Comparison of ENCODE assay signal across 14 cellular contexts in the genomic region with DNA sequence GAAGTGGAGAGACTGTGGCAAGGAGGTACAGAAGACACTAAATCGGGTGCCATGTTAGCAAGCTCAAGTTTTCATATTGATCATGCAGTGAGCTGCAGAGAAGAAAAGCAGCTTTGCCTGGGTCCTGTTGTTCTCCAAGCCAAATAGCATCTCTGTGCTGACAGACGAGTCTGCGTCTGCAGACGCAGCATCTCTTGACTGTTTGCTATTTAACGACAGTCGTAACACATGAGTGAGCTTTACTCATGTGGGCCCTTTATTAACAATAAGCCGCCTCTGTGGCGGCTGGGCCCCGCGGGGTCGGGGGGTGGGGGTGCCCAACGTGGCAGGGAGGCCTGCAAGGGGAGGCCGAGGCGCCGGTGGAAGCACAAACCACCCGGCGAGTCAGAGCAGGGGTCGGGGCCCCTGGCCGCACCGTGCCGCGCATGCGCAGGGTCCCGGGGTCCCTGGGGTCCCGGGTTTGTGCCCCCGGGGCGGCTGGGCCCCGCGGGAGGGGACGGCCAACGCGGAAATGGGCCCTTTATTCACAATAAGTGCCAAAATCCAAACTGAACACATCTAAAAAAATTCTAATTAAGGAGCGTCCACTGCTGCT.
A peak's percentile ranks its signal among the peaks of the same experiment; 100 is the strongest.
DNase-seq lines count a peak whose midpoint lies in the region; ATAC-seq and TF ChIP-seq lines count a peak whose summit lies in the region.
"Had no signal": no experiment of that assay in that cellular context is flagged by ENCODE, and none has a peak within 500 bp of the region (broad histone marks: within the 10 kb centered on the region; RNA-seq: fewer than 3 reads in every experiment).

No MANE protein-coding gene starts in this region.

- no peaks in the 10 kb centered on the region for H3K79me2 ChIP-seq in neural progenitor cell (ENCODE audit: low read depth)

- H3K4me3 Mint-ChIP-seq in stimulated activated naive CD8-positive, alpha-beta T cell treated with anti-CD3 and anti-CD28 coated beads, Interleukin-15, amount 100 ng/mL, for 72 hours = no peak overlapping the region
- peak overlapping the region in 2 of 5 experiments; percentile 24 to 75 for H3K4me3 Mint-ChIP-seq in brain
- no peak overlapping the region for H3K4me3 Mint-ChIP-seq in neural progenitor cell
- no peak overlapping the region for H3K4me3 Mint-ChIP-seq in activated T-helper 2 cell treated with anti-CD3 and anti-CD28 coated beads, Interferon-gamma antibody, Interleukin-2, Interleukin-4, amounts not matched to agents 10 μg/mL and 5 μg/mL and 100 μg/mL, durations not matched to agents 14 hours and 24 hours and 36 hours (ENCODE audit: low read depth)
- H3K4me3 Mint-ChIP-seq: H9 had no signal

- no peak overlapping the region for H3K9ac ChIP-seq in neural progenitor cell

- no peaks in the 10 kb centered on the region for H4K20me1 ChIP-seq in neural progenitor cell (ENCODE audit: low read depth)

- H2AFZ ChIP-seq in neural progenitor cell (replicated peaks) = no peak overlapping the region

- no peaks in the 10 kb centered on the region for H3K9me3 Mint-ChIP-seq in stimulated activated naive CD8-positive, alpha-beta T cell treated with anti-CD3 and anti-CD28 coated beads, Interleukin-15, amount 100 ng/mL, for 72 hours
- peaks cover 6 to 14% (median 12%) of the 10 kb centered on the region in 5 experiments for H3K9me3 Mint-ChIP-seq in brain
- H3K9me3 Mint-ChIP-seq in neural progenitor cell = peaks cover 3% of the 10 kb centered on the region
- H3K9me3 Mint-ChIP-seq in activated T-helper 2 cell treated with anti-CD3 and anti-CD28 coated beads, Interferon-gamma antibody, Interleukin-2, Interleukin-4, amounts not matched to agents 10 μg/mL and 5 μg/mL and 100 μg/mL, durations not matched to agents 14 hours and 24 hours and 36 hours = peaks cover 4% of the 10 kb centered on the region

- no peaks in the 10 kb centered on the region for H3K27me3 Mint-ChIP-seq in stimulated activated naive CD8-positive, alpha-beta T cell treated with anti-CD3 and anti-CD28 coated beads, Interleukin-15, amount 100 ng/mL, for 72 hours
- H3K27me3 Mint-ChIP-seq in brain = no peaks in the 10 kb centered on the region
- no peaks in the 10 kb centered on the region for H3K27me3 Mint-ChIP-seq in neural progenitor cell (ENCODE audit: insufficient read depth, low read depth)
- no peaks in the 10 kb centered on the region for H3K27me3 Mint-ChIP-seq in activated T-helper 2 cell treated with anti-CD3 and anti-CD28 coated beads, Interferon-gamma antibody, Interleukin-2, Interleukin-4, amounts not matched to agents 10 μg/mL and 5 μg/mL and 100 μg/mL, durations not matched to agents 14 hours and 24 hours and 36 hours (ENCODE audit: low read depth)

- no peaks in the 10 kb centered on the region for H3K9me3 ChIP-seq in neural progenitor cell (ENCODE audit: low read depth)

- DNase-seq in stimulated activated naive CD8-positive, alpha-beta T cell treated with anti-CD3 and anti-CD28 coated beads, Interleukin-15, amount 100 ng/mL, for 72 hours = no peak
- DNase-seq in stimulated activated naive CD8-positive, alpha-beta T cell treated with anti-CD3 and anti-CD28 coated beads, Interleukin-15, Interleukin-2, amounts not matched to agents 100 U/mL and 50 U/mL, for 24 hours = no peak
- no peak for DNase-seq in neural progenitor cell (ENCODE audit: low spot score)
- DNase-seq in OCI-M2 (lab: John Stamatoyannopoulos, UW; ENCODE audit: unreplicated experiment) = no peak
- no peak for DNase-seq in activated T-helper 2 cell treated with anti-CD3 and anti-CD28 coated beads, Interferon-gamma antibody, Interleukin-2, Interleukin-4, amounts not matched to agents 10 μg/mL and 5 μg/mL and 100 μg/mL, durations not matched to agents 14 hours and 24 hours and 36 hours (ENCODE audit: low spot score)
- DNase-seq: DMS53, H9, NCI-H2171 treated with DMSO at 0.1 percent for 48 hours, NCI-H510A had no signal

- no peaks in the 10 kb centered on the region for H3K4me1 Mint-ChIP-seq in stimulated activated naive CD8-positive, alpha-beta T cell treated with anti-CD3 and anti-CD28 coated beads, Interleukin-15, amount 100 ng/mL, for 72 hours
- H3K4me1 Mint-ChIP-seq in brain (peaks cover 62% of the 10 kb centered on the region), neural progenitor cell (peaks cover 51% of the 10 kb centered on the region)
- H3K4me1 Mint-ChIP-seq in activated T-helper 2 cell treated with anti-CD3 and anti-CD28 coated beads, Interferon-gamma antibody, Interleukin-2, Interleukin-4, amounts not matched to agents 10 μg/mL and 5 μg/mL and 100 μg/mL, durations not matched to agents 14 hours and 24 hours and 36 hours (ENCODE audit: low read depth) = no peaks in the 10 kb centered on the region

- peaks cover 8% of the 10 kb centered on the region for H3K4me1 ChIP-seq in neural progenitor cell

- no peak overlapping the region for H3K4me2 ChIP-seq in neural progenitor cell

- H3F3A ChIP-seq in neural progenitor cell (ENCODE audit: low read depth) = peaks cover 9% of the 10 kb centered on the region

- H3K4me3 ChIP-seq in neural progenitor cell = no peak overlapping the region

- H3K36me3 Mint-ChIP-seq in brain = peaks cover 11% of the 10 kb centered on the region
- peaks cover 2% of the 10 kb centered on the region for H3K36me3 Mint-ChIP-seq in neural progenitor cell
- no peaks in the 10 kb centered on the region for H3K36me3 Mint-ChIP-seq in activated T-helper 2 cell treated with anti-CD3 and anti-CD28 coated beads, Interferon-gamma antibody, Interleukin-2, Interleukin-4, amounts not matched to agents 10 μg/mL and 5 μg/mL and 100 μg/mL, durations not matched to agents 14 hours and 24 hours and 36 hours (ENCODE audit: low read depth)

- no peak for TF ChIP-seq CTCF in brain (conservative IDR thresholded peaks at IDR 0.05)
- TF ChIP-seq CTCF in neural progenitor cell (IDR thresholded peaks at IDR 0.05) = no peak

- no peaks in the 10 kb centered on the region for H3K36me3 ChIP-seq in neural progenitor cell

- H3K27me3 ChIP-seq in neural progenitor cell = no peaks in the 10 kb centered on the region

- no peak overlapping the region for H3K27ac ChIP-seq in neural progenitor cell
- H3K27ac ChIP-seq: C4-2B, RWPE1 had no signal

- no peak overlapping the region for H3K27ac Mint-ChIP-seq in stimulated activated naive CD8-positive, alpha-beta T cell treated with anti-CD3 and anti-CD28 coated beads, Interleukin-15, amount 100 ng/mL, for 72 hours
- H3K27ac Mint-ChIP-seq in brain = peak overlapping the region; percentile 65 to 94 (median 78)
- peak overlapping the region; percentile 69 for H3K27ac Mint-ChIP-seq in neural progenitor cell
- H3K27ac Mint-ChIP-seq in activated T-helper 2 cell treated with anti-CD3 and anti-CD28 coated beads, Interferon-gamma antibody, Interleukin-2, Interleukin-4, amounts not matched to agents 10 μg/mL and 5 μg/mL and 100 μg/mL, durations not matched to agents 14 hours and 24 hours and 36 hours = no peak overlapping the region
- H3K27ac Mint-ChIP-seq: H9 had no signal

- intact Hi-C loops in activated T-helper 2 cell treated with anti-CD3 and anti-CD28 coated beads, Interferon-gamma antibody, Interleukin-2, Interleukin-4, amounts not matched to agents 10 μg/mL and 5 μg/mL and 100 μg/mL, durations not matched to agents 14 hours and 24 hours and 36 hours (cut with micrococcal nuclease) = no loop called here

- peak; percentile 65 for ATAC-seq in stimulated activated naive CD8-positive, alpha-beta T cell treated with anti-CD3 and anti-CD28 coated beads, Interleukin-15, amount 100 ng/mL, for 72 hours
- ATAC-seq in stimulated activated naive CD8-positive, alpha-beta T cell treated with anti-CD3 and anti-CD28 coated beads, Interleukin-15, Interleukin-2, amounts not matched to agents 100 U/mL and 50 U/mL, for 24 hours = no peak
- ATAC-seq in HG03135 (IDR thresholded peaks at IDR 0.05; ENCODE audit: unreplicated experiment) (no peak), HG03159 (IDR thresholded peaks at IDR 0.05; ENCODE audit: unreplicated experiment) (no peak)

Comparison
In these comparisons a context has a peak if more than half of its experiments do, and no peak if none do; other contexts are left out.
1. H3K27ac Mint-ChIP-seq: peak in brain (5 of 5) and neural progenitor cell (single experiment); none in stimulated activated naive CD8-positive, alpha-beta T cell treated with anti-CD3 and anti-CD28 coated beads, Interleukin-15, amount 100 ng/mL, for 72 hours (0 of 2) and activated T-helper 2 cell treated with anti-CD3 and anti-CD28 coated beads, Interferon-gamma antibody, Interleukin-2, Interleukin-4, amounts not matched to agents 10 μg/mL and 5 μg/mL and 100 μg/mL, durations not matched to agents 14 hours and 24 hours and 36 hours (single experiment).